Comparison of ENCODE assay signal across 1 cellular context in the genomic region with DNA sequence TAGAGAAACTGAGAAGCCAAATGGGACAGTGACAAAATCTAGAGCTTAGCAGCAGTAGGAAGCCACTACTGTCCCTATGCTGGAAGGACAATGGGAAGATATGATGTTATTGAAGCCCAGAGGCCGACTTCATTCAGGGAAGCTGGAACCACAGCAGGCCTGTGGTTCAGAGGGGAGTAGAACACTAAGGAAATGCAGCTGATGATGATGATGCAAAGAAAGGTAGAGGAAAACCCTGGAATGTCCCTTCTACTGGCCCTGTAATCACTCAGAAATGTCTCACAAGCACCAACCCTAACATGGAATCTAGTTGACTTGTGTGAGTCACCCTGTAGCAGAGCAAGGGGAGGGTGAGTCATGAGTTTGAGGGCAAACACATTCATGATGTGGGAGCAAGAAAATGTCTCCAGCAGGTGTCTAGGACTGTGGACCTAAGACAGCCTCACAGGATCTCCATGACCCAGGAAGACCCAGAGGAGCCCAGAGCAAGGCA.
TF ChIP-seq lines count a peak whose summit lies in the region.

No MANE protein-coding gene starts in this region.

TF ChIP-seq in K562, 482 proteins besides CTCF, POLR2A, EP300 and RAD21 (continued from another document and continues in another):
- TF ChIP-seq ELF4 (CRISPR knock-in tag; IDR thresholded peaks at IDR 0.05) (no peak), ADNP (tag; IDR thresholded peaks at IDR 0.05) (no peak), MYC (IDR thresholded peaks at IDR 0.05; ENCODE audit: low read depth, low read length) (no peak), MYC (CRISPR knock-in tag; IDR thresholded peaks at IDR 0.05; ENCODE audit: borderline replicate concordance, low read depth) (no peak), ZFP30 (CRISPR knock-in tag; IDR thresholded peaks at IDR 0.05; ENCODE audit: borderline replicate concordance) (no peak), CREB1 (IDR thresholded peaks at IDR 0.05) (no peak), CREB1 (CRISPR knock-in tag; IDR thresholded peaks at IDR 0.05) (0 out of 2 replicates have a peak, but pooled peaks have one; percentile 8), ZBTB1 (CRISPR knock-in tag; IDR thresholded peaks at IDR 0.05; ENCODE audit: borderline replicate concordance, low read depth) (no peak), SMARCC2 (IDR thresholded peaks at IDR 0.05; ENCODE audit: low read depth) (no peak), RNF2 (IDR thresholded peaks at IDR 0.05) (no peak), SOX6 (IDR thresholded peaks at IDR 0.05) (no peak), FOXP1 (CRISPR knock-in tag; IDR thresholded peaks at IDR 0.05) (no peak), BHLHE40 (IDR thresholded peaks at IDR 0.05; ENCODE audit: low read length) (no peak), MECOM (CRISPR knock-in tag; IDR thresholded peaks at IDR 0.05) (no peak), SRSF1 (IDR thresholded peaks at IDR 0.05; ENCODE audit: low read depth, low read length) (no peak), ZNF165 (CRISPR knock-in tag; IDR thresholded peaks at IDR 0.05; ENCODE audit: borderline replicate concordance) (no peak), TAF1 (IDR thresholded peaks at IDR 0.05; ENCODE audit: control insufficient read depth, extremely low read depth, insufficient read depth, low read length, severe bottlenecking) (no peak), ZNF324 (CRISPR knock-in tag; IDR thresholded peaks at IDR 0.05) (no peak), CBX1 (IDR thresholded peaks at IDR 0.05; ENCODE audit: low read depth) (no peak), KDM2B (CRISPR knock-in tag; IDR thresholded peaks at IDR 0.05) (no peak), YY1 (IDR thresholded peaks at IDR 0.05; ENCODE audit: borderline replicate concordance in 1 of 3, control insufficient read depth in 1 of 3, extremely low read depth in 1 of 3, insufficient read depth in 3 of 3, insufficient read length in 1 of 3, insufficient replicate concordance in 2 of 3, low read depth in 1 of 3, low read length in 2 of 3) (no peak), HNRNPLL (IDR thresholded peaks at IDR 0.05; ENCODE audit: low read depth, low read length, poor library complexity, severe bottlenecking) (no peak), ZEB2 (IDR thresholded peaks at IDR 0.05) (peak; percentile 21; the same call in 1 of the 2 replicates), MAFK (IDR thresholded peaks at IDR 0.05; ENCODE audit: low read length) (0 out of 2 replicates have a peak, but pooled peaks have one; percentile 6), KAT2B (IDR thresholded peaks at IDR 0.05; ENCODE audit: low read depth, low read length) (no peak), EHMT2 (IDR thresholded peaks at IDR 0.05) (peak; percentile 82), JUN (IDR thresholded peaks at IDR 0.05; ENCODE audit: borderline replicate concordance, low read depth, low read length) (peak; percentile 98), JUN (CRISPR knock-in tag; IDR thresholded peaks at IDR 0.05; ENCODE audit: borderline replicate concordance) (no peak), BRF1 (IDR thresholded peaks at IDR 0.05; ENCODE audit: borderline replicate concordance, extremely low read depth, insufficient read length) (no peak), FOXJ2 (tag; IDR thresholded peaks at IDR 0.05) (no peak), PRPF4 (IDR thresholded peaks at IDR 0.05; ENCODE audit: insufficient read depth, low read depth, low read length, poor library complexity, severe bottlenecking) (no peak), NELFE (IDR thresholded peaks at IDR 0.05; ENCODE audit: insufficient read depth, insufficient read length) (no peak), TRIM24 (IDR thresholded peaks at IDR 0.05) (peak in 1 of 2 experiments; percentile 55; a peak in 1 of 4 replicates), HDAC1 (IDR thresholded peaks at IDR 0.05) (no peak), PML (IDR thresholded peaks at IDR 0.05; ENCODE audit: low read length) (no peak), CREBBP (IDR thresholded peaks at IDR 0.05; ENCODE audit: low read depth, low read length) (no peak), PYGO2 (tag; IDR thresholded peaks at IDR 0.05) (no peak), ZNF174 (CRISPR knock-in tag; IDR thresholded peaks at IDR 0.05) (no peak), NFE2 (IDR thresholded peaks at IDR 0.05; ENCODE audit: low read depth) (peak; percentile 28; the same call in 1 of the 2 replicates), GABPB2 (CRISPR knock-in tag; conservative IDR thresholded peaks at IDR 0.05) (no peak), MEF2D (tag; conservative IDR thresholded peaks at IDR 0.05; ENCODE audit: low read depth) (no peak), PPARD (CRISPR knock-in tag; IDR thresholded peaks at IDR 0.05) (no peak), MED1 (CRISPR knock-in tag; IDR thresholded peaks at IDR 0.05; ENCODE audit: borderline replicate concordance) (no peak), ZNF717 (CRISPR knock-in tag; IDR thresholded peaks at IDR 0.05) (no peak), FOS (IDR thresholded peaks at IDR 0.05; ENCODE audit: extremely low read depth, insufficient read length) (peak; percentile 60), RFX5 (IDR thresholded peaks at IDR 0.05; ENCODE audit: low read depth, low read length) (no peak), CEBPG (CRISPR knock-in tag; IDR thresholded peaks at IDR 0.05) (no peak), CEBPG (tag; conservative IDR thresholded peaks at IDR 0.05 in 1 of 2, IDR thresholded peaks at IDR 0.05 in 1 of 2) (peak in 1 of 2 experiments; percentile 64; a peak in 2 of 4 replicates), ATF7 (IDR thresholded peaks at IDR 0.05) (no peak), JUND (IDR thresholded peaks at IDR 0.05; ENCODE audit: borderline replicate concordance, low read depth, low read length) (peak; percentile 93), JUND (tag; IDR thresholded peaks at IDR 0.05; ENCODE audit: borderline replicate concordance, low read depth, low read length) (peak; percentile 90), CHD2 (IDR thresholded peaks at IDR 0.05; ENCODE audit: low read depth, low read length) (no peak), RBFOX2 (IDR thresholded peaks at IDR 0.05; ENCODE audit: low read depth, low read length) (no peak), TCFL5 (CRISPR knock-in tag; conservative IDR thresholded peaks at IDR 0.05) (no peak), NFYB (IDR thresholded peaks at IDR 0.05; ENCODE audit: extremely low read depth, insufficient read length) (no peak), POLR2B (IDR thresholded peaks at IDR 0.05; ENCODE audit: low read depth, partially characterized antibody) (no peak), MCM3 (IDR thresholded peaks at IDR 0.05) (no peak), ZNF830 (CRISPR knock-in tag; IDR thresholded peaks at IDR 0.05) (no peak), JUNB (CRISPR knock-in tag; conservative IDR thresholded peaks at IDR 0.05) (peak; percentile 90), SMARCB1 (IDR thresholded peaks at IDR 0.05; ENCODE audit: insufficient read length, low read depth) (no peak), FOXK1 (CRISPR knock-in tag; IDR thresholded peaks at IDR 0.05; ENCODE audit: borderline replicate concordance) (no peak)
- TF ChIP-seq, protein P1, sequence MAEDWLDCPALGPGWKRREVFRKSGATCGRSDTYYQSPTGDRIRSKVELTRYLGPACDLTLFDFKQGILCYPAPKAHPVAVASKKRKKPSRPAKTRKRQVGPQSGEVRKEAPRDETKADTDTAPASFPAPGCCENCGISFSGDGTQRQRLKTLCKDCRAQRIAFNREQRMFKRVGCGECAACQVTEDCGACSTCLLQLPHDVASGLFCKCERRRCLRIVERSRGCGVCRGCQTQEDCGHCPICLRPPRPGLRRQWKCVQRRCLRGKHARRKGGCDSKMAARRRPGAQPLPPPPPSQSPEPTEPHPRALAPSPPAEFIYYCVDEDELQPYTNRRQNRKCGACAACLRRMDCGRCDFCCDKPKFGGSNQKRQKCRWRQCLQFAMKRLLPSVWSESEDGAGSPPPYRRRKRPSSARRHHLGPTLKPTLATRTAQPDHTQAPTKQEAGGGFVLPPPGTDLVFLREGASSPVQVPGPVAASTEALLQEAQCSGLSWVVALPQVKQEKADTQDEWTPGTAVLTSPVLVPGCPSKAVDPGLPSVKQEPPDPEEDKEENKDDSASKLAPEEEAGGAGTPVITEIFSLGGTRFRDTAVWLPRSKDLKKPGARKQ (CRISPR knock-in tag; IDR thresholded peaks at IDR 0.05), result no peak
- TF ChIP-seq, protein P2, sequence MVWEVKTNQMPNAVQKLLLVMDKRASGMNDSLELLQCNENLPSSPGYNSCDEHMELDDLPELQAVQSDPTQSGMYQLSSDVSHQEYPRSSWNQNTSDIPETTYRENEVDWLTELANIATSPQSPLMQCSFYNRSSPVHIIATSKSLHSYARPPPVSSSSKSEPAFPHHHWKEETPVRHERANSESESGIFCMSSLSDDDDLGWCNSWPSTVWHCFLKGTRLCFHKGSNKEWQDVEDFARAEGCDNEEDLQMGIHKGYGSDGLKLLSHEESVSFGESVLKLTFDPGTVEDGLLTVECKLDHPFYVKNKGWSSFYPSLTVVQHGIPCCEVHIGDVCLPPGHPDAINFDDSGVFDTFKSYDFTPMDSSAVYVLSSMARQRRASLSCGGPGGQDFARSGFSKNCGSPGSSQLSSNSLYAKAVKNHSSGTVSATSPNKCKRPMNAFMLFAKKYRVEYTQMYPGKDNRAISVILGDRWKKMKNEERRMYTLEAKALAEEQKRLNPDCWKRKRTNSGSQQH (CRISPR knock-in tag; IDR thresholded peaks at IDR 0.05), result no peak
- TF ChIP-seq, protein P3, sequence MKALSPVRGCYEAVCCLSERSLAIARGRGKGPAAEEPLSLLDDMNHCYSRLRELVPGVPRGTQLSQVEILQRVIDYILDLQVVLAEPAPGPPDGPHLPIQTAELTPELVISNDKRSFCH (CRISPR knock-in tag; IDR thresholded peaks at IDR 0.05), result no peak
- TF ChIP-seq, protein P3 (tag; IDR thresholded peaks at IDR 0.05), result no peak
- TF ChIP-seq, protein P4, sequence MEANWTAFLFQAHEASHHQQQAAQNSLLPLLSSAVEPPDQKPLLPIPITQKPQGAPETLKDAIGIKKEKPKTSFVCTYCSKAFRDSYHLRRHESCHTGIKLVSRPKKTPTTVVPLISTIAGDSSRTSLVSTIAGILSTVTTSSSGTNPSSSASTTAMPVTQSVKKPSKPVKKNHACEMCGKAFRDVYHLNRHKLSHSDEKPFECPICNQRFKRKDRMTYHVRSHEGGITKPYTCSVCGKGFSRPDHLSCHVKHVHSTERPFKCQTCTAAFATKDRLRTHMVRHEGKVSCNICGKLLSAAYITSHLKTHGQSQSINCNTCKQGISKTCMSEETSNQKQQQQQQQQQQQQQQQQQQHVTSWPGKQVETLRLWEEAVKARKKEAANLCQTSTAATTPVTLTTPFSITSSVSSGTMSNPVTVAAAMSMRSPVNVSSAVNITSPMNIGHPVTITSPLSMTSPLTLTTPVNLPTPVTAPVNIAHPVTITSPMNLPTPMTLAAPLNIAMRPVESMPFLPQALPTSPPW (CRISPR knock-in tag; IDR thresholded peaks at IDR 0.05), result peak; percentile 39; the same call in 1 of the 2 replicates
- TF ChIP-seq, protein P5, sequence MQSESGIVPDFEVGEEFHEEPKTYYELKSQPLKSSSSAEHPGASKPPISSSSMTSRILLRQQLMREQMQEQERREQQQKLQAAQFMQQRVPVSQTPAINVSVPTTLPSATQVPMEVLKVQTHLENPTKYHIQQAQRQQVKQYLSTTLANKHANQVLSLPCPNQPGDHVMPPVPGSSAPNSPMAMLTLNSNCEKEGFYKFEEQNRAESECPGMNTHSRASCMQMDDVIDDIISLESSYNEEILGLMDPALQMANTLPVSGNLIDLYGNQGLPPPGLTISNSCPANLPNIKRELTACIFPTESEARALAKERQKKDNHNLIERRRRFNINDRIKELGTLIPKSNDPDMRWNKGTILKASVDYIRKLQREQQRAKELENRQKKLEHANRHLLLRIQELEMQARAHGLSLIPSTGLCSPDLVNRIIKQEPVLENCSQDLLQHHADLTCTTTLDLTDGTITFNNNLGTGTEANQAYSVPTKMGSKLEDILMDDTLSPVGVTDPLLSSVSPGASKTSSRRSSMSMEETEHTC (IDR thresholded peaks at IDR 0.05), result no peak
- TF ChIP-seq, protein P6, sequence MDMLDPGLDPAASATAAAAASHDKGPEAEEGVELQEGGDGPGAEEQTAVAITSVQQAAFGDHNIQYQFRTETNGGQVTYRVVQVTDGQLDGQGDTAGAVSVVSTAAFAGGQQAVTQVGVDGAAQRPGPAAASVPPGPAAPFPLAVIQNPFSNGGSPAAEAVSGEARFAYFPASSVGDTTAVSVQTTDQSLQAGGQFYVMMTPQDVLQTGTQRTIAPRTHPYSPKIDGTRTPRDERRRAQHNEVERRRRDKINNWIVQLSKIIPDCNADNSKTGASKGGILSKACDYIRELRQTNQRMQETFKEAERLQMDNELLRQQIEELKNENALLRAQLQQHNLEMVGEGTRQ (CRISPR knock-in tag; IDR thresholded peaks at IDR 0.05), result no peak
- TF ChIP-seq, protein P7, sequence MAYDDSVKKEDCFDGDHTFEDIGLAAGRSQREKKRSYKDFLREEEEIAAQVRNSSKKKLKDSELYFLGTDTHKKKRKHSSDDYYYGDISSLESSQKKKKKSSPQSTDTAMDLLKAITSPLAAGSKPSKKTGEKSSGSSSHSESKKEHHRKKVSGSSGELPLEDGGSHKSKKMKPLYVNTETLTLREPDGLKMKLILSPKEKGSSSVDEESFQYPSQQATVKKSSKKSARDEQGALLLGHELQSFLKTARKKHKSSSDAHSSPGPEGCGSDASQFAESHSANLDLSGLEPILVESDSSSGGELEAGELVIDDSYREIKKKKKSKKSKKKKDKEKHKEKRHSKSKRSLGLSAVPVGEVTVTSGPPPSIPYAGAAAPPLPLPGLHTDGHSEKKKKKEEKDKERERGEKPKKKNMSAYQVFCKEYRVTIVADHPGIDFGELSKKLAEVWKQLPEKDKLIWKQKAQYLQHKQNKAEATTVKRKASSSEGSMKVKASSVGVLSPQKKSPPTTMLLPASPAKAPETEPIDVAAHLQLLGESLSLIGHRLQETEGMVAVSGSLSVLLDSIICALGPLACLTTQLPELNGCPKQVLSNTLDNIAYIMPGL (CRISPR knock-in tag; IDR thresholded peaks at IDR 0.05), result no peak
- TF ChIP-seq, protein P8, sequence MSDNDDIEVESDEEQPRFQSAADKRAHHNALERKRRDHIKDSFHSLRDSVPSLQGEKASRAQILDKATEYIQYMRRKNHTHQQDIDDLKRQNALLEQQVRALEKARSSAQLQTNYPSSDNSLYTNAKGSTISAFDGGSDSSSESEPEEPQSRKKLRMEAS (CRISPR knock-in tag; IDR thresholded peaks at IDR 0.05), result no peak
- TF ChIP-seq, protein P9, sequence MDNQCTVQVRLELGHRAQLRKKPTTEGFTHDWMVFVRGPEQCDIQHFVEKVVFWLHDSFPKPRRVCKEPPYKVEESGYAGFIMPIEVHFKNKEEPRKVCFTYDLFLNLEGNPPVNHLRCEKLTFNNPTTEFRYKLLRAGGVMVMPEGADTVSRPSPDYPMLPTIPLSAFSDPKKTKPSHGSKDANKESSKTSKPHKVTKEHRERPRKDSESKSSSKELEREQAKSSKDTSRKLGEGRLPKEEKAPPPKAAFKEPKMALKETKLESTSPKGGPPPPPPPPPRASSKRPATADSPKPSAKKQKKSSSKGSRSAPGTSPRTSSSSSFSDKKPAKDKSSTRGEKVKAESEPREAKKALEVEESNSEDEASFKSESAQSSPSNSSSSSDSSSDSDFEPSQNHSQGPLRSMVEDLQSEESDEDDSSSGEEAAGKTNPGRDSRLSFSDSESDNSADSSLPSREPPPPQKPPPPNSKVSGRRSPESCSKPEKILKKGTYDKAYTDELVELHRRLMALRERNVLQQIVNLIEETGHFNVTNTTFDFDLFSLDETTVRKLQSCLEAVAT (IDR thresholded peaks at IDR 0.05), result no peak
- TF ChIP-seq, protein P10, sequence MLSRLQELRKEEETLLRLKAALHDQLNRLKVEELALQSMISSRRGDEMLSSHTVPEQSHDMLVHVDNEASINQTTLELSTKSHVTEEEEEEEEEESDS (CRISPR knock-in tag; IDR thresholded peaks at IDR 0.05), result no peak
